Comparison of ENCODE assay signal across 25 cellular contexts in genomic region chr14:60134702-60135101, GRCh38.
"Had no signal": no experiment of that assay in that cellular context is flagged by ENCODE, and none has a peak within 500 bp of the region (broad histone marks: within the 10 kb centered on the region; RNA-seq: fewer than 3 reads in every experiment).

No MANE protein-coding gene starts in this region.

- FAIRE-seq: keratinocyte had no signal

- H3K4me1 ChIP-seq: left lung, lower lobe of right lung, right atrium auricular region, right lobe of liver, suprapubic skin, tibial nerve, uterus had no signal

- H3K4me1 Mint-ChIP-seq: nephron, neural crest cell had no signal

- DNase-seq: left colon; left lung; lower lobe of right lung; mammary epithelial cell; mesenchymal stem cell; naive thymus-derived CD8-positive, alpha-beta T cell; nucleus accumbens; ovary; right lobe of liver; stimulated activated CD4-positive, alpha-beta T cell treated with anti-CD3 and anti-CD28 coated beads, Interleukin-12 subunit alpha, Interleukin-12 subunit beta, amount 100 ng/mL, for 4 hours; stimulated activated CD4-positive, alpha-beta T cell treated with anti-CD3 and anti-CD28 coated beads, Interleukin-15, amount 100 ng/mL, for 24 hours; stimulated activated CD4-positive, alpha-beta T cell treated with anti-CD3 and anti-CD28 coated beads, Interleukin-2, amount 100 ng/mL, for 24 hours; stimulated activated CD4-positive, alpha-beta T cell treated with anti-CD3 and anti-CD28 coated beads, Interleukin-4, amount 100 ng/mL, for 1 hour; stimulated activated naive CD4-positive, alpha-beta T cell; uterus had no signal

- H3K9me3 ChIP-seq: left lung, lower lobe of right lung, ovary, right atrium auricular region, right lobe of liver, suprapubic skin, tibial nerve, uterus had no signal

- H3K4me3 ChIP-seq: hepatocyte, left lung, lower lobe of right lung, ovary, right atrium auricular region, right lobe of liver, suprapubic skin, tibial nerve, uterus had no signal

- H3K4me3 Mint-ChIP-seq: naive thymus-derived CD8-positive, alpha-beta T cell; nephron; neural crest cell; stimulated activated naive CD8-positive, alpha-beta T cell treated with anti-CD3 and anti-CD28 coated beads, Interleukin-15, Interleukin-2, amounts not matched to agents 100 ng/mL and 50 ng/mL, for 24 hours; type B pancreatic cell had no signal

- ATAC-seq: left colon; left lung; lower lobe of right lung; naive thymus-derived CD8-positive, alpha-beta T cell; right lobe of liver had no signal

- H3K27ac Mint-ChIP-seq: nephron; progenitor cell of endocrine pancreas; stimulated activated naive CD8-positive, alpha-beta T cell treated with anti-CD3 and anti-CD28 coated beads, Interleukin-15, Interleukin-2, amounts not matched to agents 100 ng/mL and 50 ng/mL, for 24 hours; type B pancreatic cell had no signal

- H3K27ac ChIP-seq: hepatocyte, left lung, lower lobe of right lung, ovary, right atrium auricular region, right lobe of liver, suprapubic skin, tibial nerve, uterus had no signal

- H3K36me3 ChIP-seq: left lung, ovary, right atrium auricular region, right lobe of liver, suprapubic skin, uterus had no signal

- H3K9me3 Mint-ChIP-seq: naive thymus-derived CD8-positive, alpha-beta T cell; nephron; neural crest cell; stimulated activated naive CD8-positive, alpha-beta T cell treated with anti-CD3 and anti-CD28 coated beads, Interleukin-15, Interleukin-2, amounts not matched to agents 100 ng/mL and 50 ng/mL, for 24 hours; type B pancreatic cell had no signal
